Comparison of ENCODE assay signal across 20 cellular contexts in the genomic region with DNA sequence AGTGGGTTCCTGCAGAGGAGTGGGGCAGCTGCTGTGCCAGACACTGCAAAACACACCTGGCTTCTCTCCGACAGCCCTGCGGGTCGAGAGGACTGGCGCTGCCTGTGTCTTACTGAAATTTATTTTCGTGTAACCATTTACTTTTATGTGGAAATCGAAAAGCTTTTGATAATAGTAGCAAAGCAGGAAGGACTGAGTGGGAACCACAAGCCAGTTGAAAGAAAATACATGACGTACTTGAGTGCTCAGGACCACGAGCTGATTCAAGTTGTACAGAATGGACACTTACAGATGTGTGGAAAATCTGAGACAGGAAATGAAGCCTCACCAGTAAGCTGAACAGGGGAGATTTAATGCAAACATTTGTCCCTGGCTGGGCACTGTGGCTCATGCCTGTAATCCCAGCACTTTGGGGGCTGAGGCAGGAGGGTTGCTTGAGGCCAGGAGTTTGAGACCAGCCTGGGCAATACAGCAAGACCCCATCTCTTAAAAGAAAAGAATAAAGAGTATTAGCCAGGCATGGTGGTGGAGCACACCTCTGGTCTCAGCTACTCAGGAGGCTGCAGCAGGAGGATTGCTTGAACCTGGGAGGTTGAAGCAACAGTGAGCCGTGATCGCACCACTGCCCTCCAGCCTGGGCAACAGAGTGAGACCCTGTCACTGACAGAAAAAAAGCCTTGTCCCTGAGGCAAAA. TPM values are rescaled to one million over a fixed set of nuclear protein-coding genes. Genes with fewer than 3 reads are reported as not detected.
A peak's percentile ranks its signal among the peaks of the same experiment; 100 is the strongest.
DNase-seq lines count a peak whose midpoint lies in the region; ATAC-seq, FAIRE-seq and TF ChIP-seq lines count a peak whose summit lies in the region.
"Had no signal": no experiment of that assay in that cellular context is flagged by ENCODE, and none has a peak within 500 bp of the region (broad histone marks: within the 10 kb centered on the region; RNA-seq: fewer than 3 reads in every experiment).

No MANE protein-coding gene starts in this region.

- 88% methylated on average over 10 of the region's 10 CpGs for WGBS in K562 (ENCODE audit: insufficient coverage, low coverage, missing lambda C conversion rate)
- no CpG with 5 or more reads among the region's 10 CpGs for WGBS in trophoblast cell (ENCODE audit: extremely low coverage, insufficient coverage, insufficient read length)

- peaks cover 16 to 32% (median 24%) of the 10 kb centered on the region in 10 experiments for H3K4me1 ChIP-seq in BLaER1 treated with 17β-estradiol and CSF1 and Interleukin-3, amounts not matched to agents 10 nM and 100 nM
- H3K4me1 ChIP-seq in K562 (replicated peaks in 1 of 2; ENCODE audit: control insufficient read depth in 2 of 2, insufficient read depth in 2 of 2, low read length in 2 of 2) (peaks cover 0 to 2% of the 10 kb centered on the region in 2 experiments; a peak in 1 of 5 replicates), trophoblast cell (ENCODE audit: control insufficient read depth in 1 of 2, insufficient read depth in 2 of 2, low read length in 2 of 2) (no peaks in the 10 kb centered on the region), Caco-2 (no peaks in the 10 kb centered on the region)
- H3K4me1 ChIP-seq: esophagus squamous epithelium, parathyroid adenoma, SJSA1 had no signal

- no peaks in the 10 kb centered on the region for H3K27me3 ChIP-seq in BLaER1 treated with 17β-estradiol and CSF1 and Interleukin-3, amounts not matched to agents 10 nM and 100 nM
- H3K27me3 ChIP-seq in CD4-positive, alpha-beta T cell (ENCODE audit: control insufficient read depth, insufficient read depth, low read length) = no peaks in the 10 kb centered on the region
- H3K27me3 ChIP-seq in K562 (ENCODE audit: control insufficient read depth in 2 of 2, insufficient read depth in 2 of 2, low read length in 2 of 2) (no peaks in the 10 kb centered on the region), trophoblast cell (ENCODE audit: insufficient read depth, low read length) (no peaks in the 10 kb centered on the region), Caco-2 (replicated peaks; ENCODE audit: control insufficient read depth, insufficient read depth, low read length) (no peaks in the 10 kb centered on the region)
- H3K27me3 ChIP-seq: esophagus squamous epithelium, SJSA1 had no signal

- H3K4me3 ChIP-seq in BLaER1 treated with 17β-estradiol and CSF1 and Interleukin-3, amounts not matched to agents 10 nM and 100 nM = no peak overlapping the region
- H3K4me3 ChIP-seq in K562 (no peak overlapping the region), trophoblast cell (ENCODE audit: low read depth, low read length) (no peak overlapping the region), Caco-2 (ENCODE audit: low read depth, low read length) (no peak overlapping the region)
- H3K4me3 ChIP-seq: esophagus squamous epithelium, SJSA1 had no signal

- H3K4me2 ChIP-seq in BLaER1 treated with 17β-estradiol and CSF1 and Interleukin-3, amounts not matched to agents 10 nM and 100 nM = peak overlapping the region; percentile 56 to 87 (median 70)
- H3K4me2 ChIP-seq in K562 (ENCODE audit: insufficient read depth, low read length) (no peak overlapping the region), trophoblast cell (ENCODE audit: low read length) (no peak overlapping the region)

- CTCF ChIA-PET in CD4-positive, alpha-beta T cell (lab: Charles Lee) = interaction anchor here (1.1 to 1.4 kb wide), 2 partner anchors 8 to 9 kb away, joined by 3 to 7 read pairs; no protein-coding TSS in a partner anchor
- CTCF ChIA-PET in WTC11 (lab: Charles Lee) (interaction anchor here (1.1 to 1.3 kb wide), 3 partner anchors 8 to 26 kb away, joined by 3 to 5 read pairs (median 3); partner anchors contain the start of gene CPNE7), K562 (lab: Yijun Ruan, JAX; ENCODE audit: low intra/inter-chr PET ratio) (no interaction called here), Caco-2 (lab: Charles Lee) (no interaction called here)

- H4K12ac ChIP-seq in trophoblast cell (ENCODE audit: low read depth, low read length) = no peak overlapping the region

- H3K9me3 Mint-ChIP-seq in CD4-positive, alpha-beta T cell = no peaks in the 10 kb centered on the region
- H3K9me3 Mint-ChIP-seq in WTC11 (no peaks in the 10 kb centered on the region), Caco-2 (ENCODE audit: unreplicated experiment) (no peaks in the 10 kb centered on the region)
- no peaks in the 10 kb centered on the region for H3K9me3 Mint-ChIP-seq in stimulated activated memory B cell treated with anti-CD40 and anti-IgM and Interleukin-4, amounts not matched to agents 10 μg/mL and 1 μg/mL and 100 μg/mL, for 72 hours
- H3K9me3 Mint-ChIP-seq: naive B cell had no signal

- FAIRE-seq in K562 (lab: Jason Lieb, UNC) = no peak
- FAIRE-seq: GM12892 had no signal

- DNase-seq in CD4-positive, alpha-beta T cell = peak in 2 of 10 experiments; percentile 30 to 32
- DNase-seq in WTC11 (ENCODE audit: low spot score) (no peak), K562 (ENCODE audit: extremely low read depth in 1 of 4, low spot score in 3 of 4) (no peak), trophoblast cell (no peak), T-helper 9 cell (no peak), Caco-2 (no peak)
- DNase-seq: anterior cingulate cortex, esophagus squamous epithelium, KBM-7, MV-4-11, naive B cell, NCI-H1694 treated with DMSO at 0.1 percent for 48 hours, NCI-H774 had no signal

- in situ Hi-C loops in K562 (cut with MboI) = no loop called here

- H2AFZ ChIP-seq in K562 (ENCODE audit: low read depth, low read length) (no peak overlapping the region), trophoblast cell (ENCODE audit: insufficient read depth, low read length, poor library complexity) (no peak overlapping the region)
- H2AFZ ChIP-seq: parathyroid adenoma had no signal

- TF ChIP-seq POLR2A in K562 (conservative IDR thresholded peaks at IDR 0.05) = no peak

- no peaks in the 10 kb centered on the region for H3K27me3 Mint-ChIP-seq in CD4-positive, alpha-beta T cell
- no peaks in the 10 kb centered on the region for H3K27me3 Mint-ChIP-seq in WTC11 (ENCODE audit: low read depth)
- no peaks in the 10 kb centered on the region for H3K27me3 Mint-ChIP-seq in stimulated activated memory B cell treated with anti-CD40 and anti-IgM and Interleukin-4, amounts not matched to agents 10 μg/mL and 1 μg/mL and 100 μg/mL, for 72 hours
- no peaks in the 10 kb centered on the region for H3K27me3 Mint-ChIP-seq in Caco-2 (ENCODE audit: insufficient read depth, unreplicated experiment)
- H3K27me3 Mint-ChIP-seq: B cell, naive B cell had no signal

- no peak for TF ChIP-seq CTCF in CD4-positive, alpha-beta T cell (IDR thresholded peaks at IDR 0.05)
- TF ChIP-seq CTCF in WTC11 (IDR thresholded peaks at IDR 0.05) = no peak
- no peak for TF ChIP-seq CTCF in K562 (IDR thresholded peaks at IDR 0.05 in 2 of 3, conservative IDR thresholded peaks at IDR 0.05 in 1 of 3; ENCODE audit: insufficient read depth in 2 of 3, low read depth in 1 of 3, low read length in 3 of 3)
- no peak for TF ChIP-seq CTCF in Caco-2 (IDR thresholded peaks at IDR 0.05; ENCODE audit: insufficient read depth in 1 of 2, low read depth in 1 of 2, low read length in 1 of 2, severe bottlenecking in 1 of 2, unreplicated experiment in 1 of 2)

- H3K36me3 ChIP-seq in BLaER1 treated with 17β-estradiol and CSF1 and Interleukin-3, amounts not matched to agents 10 nM and 100 nM = peaks cover 84 to 100% (median 93%) of the 10 kb centered on the region in 11 experiments
- H3K36me3 ChIP-seq in K562 (ENCODE audit: control insufficient read depth, insufficient read depth, low read length) (peaks cover 87% of the 10 kb centered on the region; the same call in 2 of the 3 replicates), trophoblast cell (ENCODE audit: control insufficient read depth in 1 of 2, insufficient read depth in 2 of 2, low read length in 2 of 2) (peaks cover 78% of the 10 kb centered on the region in 2 experiments), Caco-2 (ENCODE audit: control insufficient read depth, insufficient read depth, low read length) (peaks cover 8% of the 10 kb centered on the region; the same call in 1 of the 2 replicates)

- H3K9me1 ChIP-seq in K562 (ENCODE audit: control insufficient read depth, insufficient read depth, low read length) = peaks cover 2% of the 10 kb centered on the region

- H2AK5ac ChIP-seq in trophoblast cell (ENCODE audit: low read length) = no peak overlapping the region

- no peaks in the 10 kb centered on the region for H3K79me1 ChIP-seq in trophoblast cell (ENCODE audit: low read length)

- no peak overlapping the region for H3K14ac ChIP-seq in trophoblast cell (ENCODE audit: low read length)

- peak; percentile 87 for ATAC-seq in CD4-positive, alpha-beta T cell (ENCODE audit: poor library complexity)
- no peak for ATAC-seq in WTC11
- no peak for ATAC-seq in K562
- ATAC-seq in stimulated activated memory B cell treated with anti-CD40 and anti-IgM and Interleukin-4, amounts not matched to agents 10 μg/mL and 1 μg/mL and 100 μg/mL, for 72 hours = no peak

- H2BK120ac ChIP-seq in trophoblast cell (ENCODE audit: insufficient read depth, low read length, poor library complexity) = no peak overlapping the region

- H3K27ac Mint-ChIP-seq in CD4-positive, alpha-beta T cell = peak overlapping the region; percentile 91
- H3K27ac Mint-ChIP-seq in WTC11 (0 out of 2 replicates have a peak overlapping the region, but pooled peaks have one; percentile 7), Caco-2 (ENCODE audit: unreplicated experiment) (no peak overlapping the region)
- no peak overlapping the region for H3K27ac Mint-ChIP-seq in stimulated activated memory B cell treated with anti-CD40 and anti-IgM and Interleukin-4, amounts not matched to agents 10 μg/mL and 1 μg/mL and 100 μg/mL, for 72 hours
- H3K27ac Mint-ChIP-seq: B cell had no signal

- H3K9ac ChIP-seq in BLaER1 treated with 17β-estradiol and CSF1 and Interleukin-3, amounts not matched to agents 10 nM and 100 nM = peak overlapping the region; percentile 18 to 62 (median 39); a peak in 14 of 22 replicates
- 0 out of 4 replicates have a peak overlapping the region, but pooled peaks of 1 of the 2 experiments have one; percentile 54 for H3K9ac ChIP-seq in K562 (ENCODE audit: insufficient read depth in 1 of 2, low read depth in 2 of 2, low read length in 2 of 2)
- H3K9ac ChIP-seq in trophoblast cell (ENCODE audit: low read length) = no peak overlapping the region
- H3K9ac ChIP-seq: parathyroid adenoma had no signal

- no peak overlapping the region for H3K23ac ChIP-seq in trophoblast cell (ENCODE audit: low read length)

- no peak overlapping the region for H4K91ac ChIP-seq in trophoblast cell (ENCODE audit: low read depth, low read length)

- POLR2A ChIA-PET in CD4-positive, alpha-beta T cell (lab: Charles Lee) = interaction anchor here (1.0 to 2.9 kb wide), 7 partner anchors 8 to 58 kb away, joined by 3 to 20 read pairs (median 3); partner anchors contain the start of gene SPG7
- POLR2A ChIA-PET in WTC11 (lab: Charles Lee) = no interaction called here
- POLR2A ChIA-PET in K562 (lab: Yijun Ruan, JAX) = interaction anchor here (0.7 kb wide), 1 partner anchor 173 kb away, joined by 3 read pairs; no protein-coding TSS in a partner anchor
- POLR2A ChIA-PET in Caco-2 (lab: Charles Lee) = no interaction called here

- no peak for TF ChIP-seq RAD21 in K562 (CRISPR knock-in tag; conservative IDR thresholded peaks at IDR 0.05 in 1 of 2, IDR thresholded peaks at IDR 0.05 in 1 of 2)

- H3K27ac ChIP-seq in BLaER1 treated with 17β-estradiol and CSF1 and Interleukin-3, amounts not matched to agents 10 nM and 100 nM = peak overlapping the region in 8 of 11 experiments; percentile 26 to 64 (median 49); a peak in 13 of 22 replicates
- no peak overlapping the region for H3K27ac ChIP-seq in CD4-positive, alpha-beta T cell (ENCODE audit: low read depth, low read length)
- H3K27ac ChIP-seq in K562 (ENCODE audit: extremely low read depth, low read depth, low read length) = no peak overlapping the region
- H3K27ac ChIP-seq in trophoblast cell (ENCODE audit: low read depth, low read length) = no peak overlapping the region
- H3K27ac ChIP-seq: esophagus squamous epithelium, parathyroid adenoma, SJSA1 had no signal

- no peak overlapping the region for H3K18ac ChIP-seq in trophoblast cell (ENCODE audit: low read length)

- no peak overlapping the region for H4K8ac ChIP-seq in trophoblast cell (ENCODE audit: low read depth, low read length)

- BruUV-seq in K562 (replicated peaks; lab: Mats Ljungman, UMichigan) (no TSS peak), Caco-2 (replicated peaks; lab: Mats Ljungman, UMichigan) (no TSS peak)

- H3K4me1 Mint-ChIP-seq in CD4-positive, alpha-beta T cell (ENCODE audit: low read depth) = peaks cover 15% of the 10 kb centered on the region
- H3K4me1 Mint-ChIP-seq in WTC11 = no peaks in the 10 kb centered on the region
- peaks cover 12% of the 10 kb centered on the region for H3K4me1 Mint-ChIP-seq in stimulated activated memory B cell treated with anti-CD40 and anti-IgM and Interleukin-4, amounts not matched to agents 10 μg/mL and 1 μg/mL and 100 μg/mL, for 72 hours
- no peaks in the 10 kb centered on the region for H3K4me1 Mint-ChIP-seq in Caco-2 (ENCODE audit: low read depth, unreplicated experiment)

- peaks cover 59% of the 10 kb centered on the region for H3K36me3 Mint-ChIP-seq in CD4-positive, alpha-beta T cell (ENCODE audit: low read depth)
- peaks cover 51% of the 10 kb centered on the region for H3K36me3 Mint-ChIP-seq in WTC11
- H3K36me3 Mint-ChIP-seq in stimulated activated memory B cell treated with anti-CD40 and anti-IgM and Interleukin-4, amounts not matched to agents 10 μg/mL and 1 μg/mL and 100 μg/mL, for 72 hours = peaks cover 76% of the 10 kb centered on the region
- peaks cover 93% of the 10 kb centered on the region for H3K36me3 Mint-ChIP-seq in Caco-2 (ENCODE audit: insufficient read depth, unreplicated experiment)

- no peak overlapping the region for H2BK5ac ChIP-seq in trophoblast cell (ENCODE audit: low read depth, low read length, poor library complexity)

- no peak overlapping the region for H3K4ac ChIP-seq in trophoblast cell (ENCODE audit: low read depth, low read length)

- intact Hi-C loops in CD4-positive, alpha-beta T cell (cut with DNase I, micrococcal nuclease) = loop anchor here in 1 of 2 experiments (2.0 kb wide), 1 partner anchor 14 kb away; no protein-coding TSS in a partner anchor
- intact Hi-C loops in K562 (cut with micrococcal nuclease) (no loop called here), Caco-2 (cut with micrococcal nuclease; ENCODE audit: unreplicated experiment) (no loop called here)

- H3K9me3 ChIP-seq in BLaER1 treated with 17β-estradiol and CSF1 and Interleukin-3, amounts not matched to agents 10 nM and 100 nM (replicated peaks in 1 of 11) = no peaks in the 10 kb centered on the region
- no peaks in the 10 kb centered on the region for H3K9me3 ChIP-seq in CD4-positive, alpha-beta T cell (ENCODE audit: control insufficient read depth, low read length)
- no peaks in the 10 kb centered on the region for H3K9me3 ChIP-seq in K562 (replicated peaks; ENCODE audit: control insufficient read depth, insufficient read depth, low read depth, low read length)
- peaks cover 3% of the 10 kb centered on the region for H3K9me3 ChIP-seq in trophoblast cell (ENCODE audit: insufficient read depth, low read depth, low read length)
- H3K9me3 ChIP-seq in Caco-2 = no peaks in the 10 kb centered on the region
- H3K9me3 ChIP-seq: esophagus squamous epithelium, SJSA1 had no signal

- peak overlapping the region; percentile 74 for H3K4me3 Mint-ChIP-seq in CD4-positive, alpha-beta T cell
- H3K4me3 Mint-ChIP-seq in WTC11 = no peak overlapping the region
- H3K4me3 Mint-ChIP-seq in stimulated activated memory B cell treated with anti-CD40 and anti-IgM and Interleukin-4, amounts not matched to agents 10 μg/mL and 1 μg/mL and 100 μg/mL, for 72 hours = no peak overlapping the region
- H3K4me3 Mint-ChIP-seq in Caco-2 (ENCODE audit: unreplicated experiment) = no peak overlapping the region
- H3K4me3 Mint-ChIP-seq: B cell, naive B cell had no signal

- no peaks in the 10 kb centered on the region for H3K79me2 ChIP-seq in K562 (ENCODE audit: control insufficient read depth, insufficient read depth, low read length)
- H3K79me2 ChIP-seq in trophoblast cell (ENCODE audit: control insufficient read depth, insufficient read depth, low read length, poor library complexity) = no peaks in the 10 kb centered on the region

- H2BK12ac ChIP-seq in trophoblast cell (ENCODE audit: low read length) = no peak overlapping the region

- no peak for TF ChIP-seq EP300 in K562 (IDR thresholded peaks at IDR 0.05; ENCODE audit: low read length)

- H4K20me1 ChIP-seq in BLaER1 treated with 17β-estradiol and CSF1 and Interleukin-3, amounts not matched to agents 10 nM and 100 nM = peaks cover 0 to 37% (median 19%) of the 10 kb centered on the region in 11 experiments; a peak in 16 of 22 replicates
- H4K20me1 ChIP-seq in K562 (replicated peaks; ENCODE audit: control insufficient read depth, insufficient read depth, low read length) = no peaks in the 10 kb centered on the region; the same call in 1 of the 2 replicates

RNA-seq across cellular contexts. Expression of gene RPL13, which starts 11.3 kb away (rescaled TPM):
- 1,000 to 10,000 TPM; 4,971 to 5,051 TPM for total RNA-seq in CD4-positive, alpha-beta T cell
- total RNA-seq in WTC11 (2021) (2,631 to 3,314 TPM (median 3,295 TPM) in 3 replicates), K562 (2014; rRNA removed) (6,042 and 8,261 TPM in 2 replicates), K562 (2014; rRNA removed; fragmentation: Illumina TruSeq; extraction: Trizol) (916 and 1,208 TPM in 2 replicates), K562 (2015; rRNA removed; fragmentation: Illumina TruSeq; extraction: Trizol) (2,074 and 2,169 TPM in 2 replicates), K562 (2021) (2,859 and 3,283 TPM in 2 replicates), Caco-2 (2022) (2,846 and 2,897 TPM in 2 replicates)
- total RNA-seq in K562 (2011; cell fraction: chromatin; rRNA removed; ENCODE audit: low replicate concordance) = 190 and 375 TPM in 2 replicates
- 1,145 and 1,282 TPM in 2 replicates for total RNA-seq in K562 (2011; cell fraction: nucleolus; rRNA removed)
- total RNA-seq in K562 (2011; cell fraction: nucleoplasm; rRNA removed) = 741 and 1,472 TPM in 2 replicates
- polyA plus RNA-seq in K562 (2011; rRNA removed) (1,633 and 2,887 TPM in 2 replicates), K562 (2014; fragmentation: Illumina TruSeq; extraction: Trizol) (1,258 and 1,518 TPM in 2 replicates), K562 (2014; fragmentation: Nextera tagmentation; extraction: Ambion mirVana) (100 to 1,000 TPM; 227 to 348 TPM), K562 (2014; rRNA removed) (4,293 and 4,381 TPM in 2 replicates)
- polyA plus RNA-seq in K562 (2011; cell fraction: cytosol; rRNA removed) = 3,426 and 8,334 TPM in 2 replicates
- 2,104 and 2,686 TPM in 2 replicates for polyA plus RNA-seq in K562 (2011; cell fraction: nucleus; rRNA removed)
- polyA plus RNA-seq in K562 (2012) = 2,765 and 5,488 TPM in 2 replicates
- 413 and 474 TPM in 2 replicates for polyA minus RNA-seq in K562 (2011; rRNA and poly(A)+ RNA removed)
- polyA minus RNA-seq in K562 (2011; cell fraction: cytosol; rRNA and poly(A)+ RNA removed) = 1,370 and 2,343 TPM in 2 replicates
- 505 and 641 TPM in 2 replicates for polyA minus RNA-seq in K562 (2011; cell fraction: nucleus; rRNA and poly(A)+ RNA removed)
- 2,265 and 2,343 TPM in 2 replicates for polyA plus RNA-seq in trophoblast cell (2013)

RNA-seq across cellular contexts. Expression of gene CPNE7, which starts 26.4 kb away (rescaled TPM):
- total RNA-seq in CD4-positive, alpha-beta T cell = 1 to 10 TPM; 1.0 to 1.3 TPM
- total RNA-seq in WTC11 (2021) = 42.6 to 62.4 TPM (median 55.6 TPM) in 3 replicates
- total RNA-seq in K562 (2011; cell fraction: chromatin; rRNA removed; ENCODE audit: low replicate concordance) = 170 and 336 TPM in 2 replicates
- 170 and 181 TPM in 2 replicates for total RNA-seq in K562 (2011; cell fraction: nucleolus; rRNA removed)
- 123 and 131 TPM in 2 replicates for total RNA-seq in K562 (2011; cell fraction: nucleoplasm; rRNA removed)
- 46.8 and 63.6 TPM in 2 replicates for total RNA-seq in K562 (2014; rRNA removed)
- 16.2 and 18.8 TPM in 2 replicates for total RNA-seq in K562 (2014; rRNA removed; fragmentation: Illumina TruSeq; extraction: Trizol)
- total RNA-seq in K562 (2015; rRNA removed; fragmentation: Illumina TruSeq; extraction: Trizol) = 16.9 and 18.5 TPM in 2 replicates
- total RNA-seq in K562 (2021) = 58.8 and 73.4 TPM in 2 replicates
- 32.7 and 33.6 TPM in 2 replicates for polyA plus RNA-seq in K562 (2011; rRNA removed)
- polyA plus RNA-seq in K562 (2011; cell fraction: cytosol; rRNA removed) = 19.6 and 36.0 TPM in 2 replicates
- 330 and 699 TPM in 2 replicates for polyA plus RNA-seq in K562 (2011; cell fraction: nucleus; rRNA removed)
- polyA plus RNA-seq in K562 (2012) = 44.5 and 48.7 TPM in 2 replicates
- 31.5 and 39.1 TPM in 2 replicates for polyA plus RNA-seq in K562 (2014; fragmentation: Illumina TruSeq; extraction: Trizol)
- 1 to 10 TPM in 1 of 2 experiments, under 1 TPM in 1; 0.30 to 1.9 TPM for polyA plus RNA-seq in K562 (2014; fragmentation: Nextera tagmentation; extraction: Ambion mirVana)
- 67.3 and 78.1 TPM in 2 replicates for polyA plus RNA-seq in K562 (2014; rRNA removed)
- 9.2 TPM in 2 replicates for polyA minus RNA-seq in K562 (2011; rRNA and poly(A)+ RNA removed)
- polyA minus RNA-seq in K562 (2011; cell fraction: cytosol; rRNA and poly(A)+ RNA removed) = 10.7 and 11.9 TPM in 2 replicates
- 34.3 and 47.3 TPM in 2 replicates for polyA minus RNA-seq in K562 (2011; cell fraction: nucleus; rRNA and poly(A)+ RNA removed)
- 0.23 and 0.37 TPM in 2 replicates for polyA plus RNA-seq in trophoblast cell (2013)
- 40.4 and 50.0 TPM in 2 replicates for total RNA-seq in Caco-2 (2022)
- total RNA-seq: urinary bladder had no signal

RNA-seq across cellular contexts. Expression of gene SPG7, which starts 41.0 kb away (rescaled TPM):
- 100 to 1,000 TPM; 163 to 167 TPM for total RNA-seq in CD4-positive, alpha-beta T cell
- total RNA-seq in WTC11 (2021) (132 to 141 TPM (median 133 TPM) in 3 replicates), K562 (2014; rRNA removed) (67.4 and 136 TPM in 2 replicates), K562 (2014; rRNA removed; fragmentation: Illumina TruSeq; extraction: Trizol) (37.3 and 41.2 TPM in 2 replicates), K562 (2015; rRNA removed; fragmentation: Illumina TruSeq; extraction: Trizol) (51.9 and 55.5 TPM in 2 replicates), K562 (2021) (74.8 and 75.4 TPM in 2 replicates), Caco-2 (2022) (159 and 178 TPM in 2 replicates)
- total RNA-seq in K562 (2011; cell fraction: chromatin; rRNA removed; ENCODE audit: low replicate concordance) = 538 and 821 TPM in 2 replicates
- total RNA-seq in K562 (2011; cell fraction: nucleolus; rRNA removed) = 360 and 372 TPM in 2 replicates
- total RNA-seq in K562 (2011; cell fraction: nucleoplasm; rRNA removed) = 370 and 431 TPM in 2 replicates
- polyA plus RNA-seq in K562 (2011; rRNA removed) (44.2 and 53.2 TPM in 2 replicates), K562 (2014; fragmentation: Illumina TruSeq; extraction: Trizol) (49.2 and 49.4 TPM in 2 replicates), K562 (2014; fragmentation: Nextera tagmentation; extraction: Ambion mirVana) (1 to 10 TPM; 5.8 to 7.0 TPM), K562 (2014; rRNA removed) (62.6 and 89.1 TPM in 2 replicates)
- 33.7 and 35.7 TPM in 2 replicates for polyA plus RNA-seq in K562 (2011; cell fraction: cytosol; rRNA removed)
- polyA plus RNA-seq in K562 (2011; cell fraction: nucleus; rRNA removed) = 243 and 279 TPM in 2 replicates
- 41.5 and 49.6 TPM in 2 replicates for polyA plus RNA-seq in K562 (2012)
- polyA minus RNA-seq in K562 (2011; rRNA and poly(A)+ RNA removed) = 44.3 and 53.3 TPM in 2 replicates
- polyA minus RNA-seq in K562 (2011; cell fraction: cytosol; rRNA and poly(A)+ RNA removed) = 30.5 and 50.1 TPM in 2 replicates
- 79.4 and 87.9 TPM in 2 replicates for polyA minus RNA-seq in K562 (2011; cell fraction: nucleus; rRNA and poly(A)+ RNA removed)
- 43.6 and 45.1 TPM in 2 replicates for polyA plus RNA-seq in trophoblast cell (2013)

RNA-seq across cellular contexts. Expression of gene ANKRD11, which starts 58.8 kb away (rescaled TPM):
- total RNA-seq in CD4-positive, alpha-beta T cell = 100 to 1,000 TPM; 200 to 211 TPM
- total RNA-seq in WTC11 (2021) (142 to 184 TPM (median 146 TPM) in 3 replicates), K562 (2014; rRNA removed) (49.2 and 58.7 TPM in 2 replicates), K562 (2014; rRNA removed; fragmentation: Illumina TruSeq; extraction: Trizol) (25.4 and 31.7 TPM in 2 replicates), K562 (2015; rRNA removed; fragmentation: Illumina TruSeq; extraction: Trizol) (26.9 and 27.6 TPM in 2 replicates), K562 (2021) (114 and 126 TPM in 2 replicates), Caco-2 (2022) (297 TPM in 2 replicates)
- 521 and 557 TPM in 2 replicates for total RNA-seq in K562 (2011; cell fraction: chromatin; rRNA removed; ENCODE audit: low replicate concordance)
- total RNA-seq in K562 (2011; cell fraction: nucleolus; rRNA removed) = 219 and 271 TPM in 2 replicates
- total RNA-seq in K562 (2011; cell fraction: nucleoplasm; rRNA removed) = 280 and 307 TPM in 2 replicates
- polyA plus RNA-seq in K562 (2011; rRNA removed) (24.1 and 24.5 TPM in 2 replicates), K562 (2014; fragmentation: Illumina TruSeq; extraction: Trizol) (41.9 and 66.8 TPM in 2 replicates), K562 (2014; fragmentation: Nextera tagmentation; extraction: Ambion mirVana) (1 to 10 TPM; 4.7 to 5.4 TPM), K562 (2014; rRNA removed) (75.6 and 83.7 TPM in 2 replicates)
- 24.1 and 43.3 TPM in 2 replicates for polyA plus RNA-seq in K562 (2011; cell fraction: cytosol; rRNA removed)
- polyA plus RNA-seq in K562 (2011; cell fraction: nucleus; rRNA removed) = 82.4 and 115 TPM in 2 replicates
- 58.0 and 101 TPM in 2 replicates for polyA plus RNA-seq in K562 (2012)
- 22.7 and 27.7 TPM in 2 replicates for polyA minus RNA-seq in K562 (2011; rRNA and poly(A)+ RNA removed)
- polyA minus RNA-seq in K562 (2011; cell fraction: cytosol; rRNA and poly(A)+ RNA removed) = 41.4 and 57.3 TPM in 2 replicates
- polyA minus RNA-seq in K562 (2011; cell fraction: nucleus; rRNA and poly(A)+ RNA removed) = 37.2 and 51.5 TPM in 2 replicates
- polyA plus RNA-seq in trophoblast cell (2013) = 101 and 102 TPM in 2 replicates

Comparison
In these comparisons a context has a peak if more than half of its experiments do, and no peak if none do; other contexts are left out.
1. H3K27ac ChIP-seq: peak in BLaER1 treated with 17β-estradiol and CSF1 and Interleukin-3, amounts not matched to agents 10 nM and 100 nM (8 of 11); none in CD4-positive, alpha-beta T cell (single experiment), K562 (single experiment) and trophoblast cell (single experiment).
2. H3K4me2 ChIP-seq: peak in BLaER1 treated with 17β-estradiol and CSF1 and Interleukin-3, amounts not matched to agents 10 nM and 100 nM (11 of 11); none in K562 (single experiment) and trophoblast cell (single experiment).
3. H3K27ac Mint-ChIP-seq: peak in CD4-positive, alpha-beta T cell (single experiment) and WTC11 (single experiment); none in stimulated activated memory B cell treated with anti-CD40 and anti-IgM and Interleukin-4, amounts not matched to agents 10 μg/mL and 1 μg/mL and 100 μg/mL, for 72 hours (single experiment) and Caco-2 (single experiment).
4. RNA of gene CPNE7, which starts 26.4 kb away (total RNA-seq): 16.2 to 336 TPM in K562, 42.6 to 62.4 TPM in WTC11 and 40.4 to 50.0 TPM in Caco-2; 1.0 to 1.3 TPM in CD4-positive, alpha-beta T cell; every median in the first group is over 4 times any median in the second.
5. CTCF ChIA-PET loops: an anchor here in CD4-positive, alpha-beta T cell (1.1 to 1.4 kb wide) and WTC11 (1.1 to 1.3 kb wide); none called in K562 and Caco-2.
6. POLR2A ChIA-PET loops: an anchor here in CD4-positive, alpha-beta T cell (1.0 to 2.9 kb wide) and K562 (0.7 kb wide); none called in WTC11 and Caco-2.